12 cellular contexts compared by ENCODE assay signal in the genomic region with DNA sequence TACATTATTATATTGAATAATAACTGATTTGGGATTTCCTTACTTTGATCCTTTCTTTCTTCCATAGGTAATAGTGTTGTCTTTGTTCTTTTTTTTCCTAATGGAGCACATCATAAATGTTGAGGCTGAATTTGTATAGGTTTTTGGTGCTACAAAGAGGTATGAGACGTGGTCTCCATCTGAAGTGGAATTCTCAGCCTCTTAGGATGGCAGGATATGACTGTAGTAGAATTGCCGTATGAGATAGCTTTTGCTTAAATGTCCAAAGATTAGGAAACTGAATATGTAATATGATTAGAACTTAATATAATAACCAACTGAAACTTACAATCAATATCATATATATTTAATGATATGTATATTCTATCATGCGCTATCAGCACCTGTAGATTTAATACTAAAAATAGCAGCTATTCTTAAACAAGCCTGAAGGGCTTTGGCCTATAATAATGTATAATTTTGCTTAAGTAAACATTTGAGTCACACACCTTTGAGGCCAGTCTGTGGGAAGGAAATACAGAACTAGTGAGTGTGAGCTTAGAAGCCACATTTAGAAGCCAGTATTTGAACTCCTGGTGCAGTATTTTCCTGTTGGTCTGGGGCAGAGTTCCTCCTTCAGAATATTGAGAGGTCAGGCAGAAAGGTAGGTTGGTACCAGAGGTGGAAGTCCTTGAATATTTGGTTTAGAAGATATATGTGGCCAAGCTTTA.
A peak's percentile ranks its signal among the peaks of the same experiment; 100 is the strongest.
DNase-seq lines count a peak whose midpoint lies in the region; ATAC-seq and TF ChIP-seq lines count a peak whose summit lies in the region.
"Had no signal": no experiment of that assay in that cellular context is flagged by ENCODE, and none has a peak within 500 bp of the region (broad histone marks: within the 10 kb centered on the region; RNA-seq: fewer than 3 reads in every experiment).

No MANE protein-coding gene starts in this region.

- intact Hi-C loops in activated B cell treated with CpG ODN at 0.5 μM for 24 hours (cut with micrococcal nuclease) = loop anchor here (1.0 kb wide), 1 partner anchor 9 kb away; no protein-coding TSS in a partner anchor

- TF ChIP-seq CTCF in GM06990 (IDR thresholded peaks at IDR 0.05; ENCODE audit: insufficient read depth, low read length, poor library complexity, severe bottlenecking) (no peak), activated B cell treated with CpG ODN at 0.5 μM for 24 hours (IDR thresholded peaks at IDR 0.05) (no peak), nephron progenitor cell (IDR thresholded peaks at IDR 0.05) (no peak), Peyer's patch (IDR thresholded peaks at IDR 0.05) (peak in 1 of 6 experiments; percentile 14)

- peak overlapping the region in 1 of 4 donors; percentile 21 for H3K27ac ChIP-seq in Peyer's patch
- H3K27ac ChIP-seq: SK-N-MC, thoracic aorta had no signal

- peaks cover 78% of the 10 kb centered on the region for H3K36me3 Mint-ChIP-seq in activated B cell treated with CpG ODN at 0.5 μM for 24 hours (ENCODE audit: low read depth)
- peaks cover 29% of the 10 kb centered on the region for H3K36me3 Mint-ChIP-seq in nephron progenitor cell (ENCODE audit: low read depth)

- H3K27me3 Mint-ChIP-seq in activated B cell treated with CpG ODN at 0.5 μM for 24 hours (no peaks in the 10 kb centered on the region), nephron progenitor cell (ENCODE audit: low read depth, poor library complexity) (no peaks in the 10 kb centered on the region)

- H3K4me1 Mint-ChIP-seq in activated B cell treated with CpG ODN at 0.5 μM for 24 hours (peaks cover 82% of the 10 kb centered on the region), nephron progenitor cell (no peaks in the 10 kb centered on the region)

- ATAC-seq in HG03565 (IDR thresholded peaks at IDR 0.05; ENCODE audit: unreplicated experiment) = peak; percentile 63
- ATAC-seq in activated B cell treated with CpG ODN at 0.5 μM for 24 hours (ENCODE audit: low read depth) = peak; percentile 35
- ATAC-seq: right cardiac atrium had no signal

- DNase-seq in GM06990 (ENCODE audit: extremely low read depth, insufficient read length) = peak; percentile 48
- no peak for DNase-seq in activated B cell treated with CpG ODN at 0.5 μM for 24 hours
- DNase-seq in nephron progenitor cell = no peak
- DNase-seq in activated T-cell treated with anti-CD3 and anti-CD28 coated beads for 4 hours = no peak
- DNase-seq in COLO829 (ENCODE audit: low spot score) = no peak
- no peak for DNase-seq in T1000 (lab: John Stamatoyannopoulos, UW)
- no peak for DNase-seq in Peyer's patch
- DNase-seq: activated effector memory CD4-positive, alpha-beta T cell treated with anti-CD3 and anti-CD28 coated beads, Interleukin-2, amount 50 U/mL, for 16 hours; right cardiac atrium had no signal

- H3K4me3 ChIP-seq in GM06990 (replicated peaks; ENCODE audit: low read depth, low read length) (no peak overlapping the region), Peyer's patch (no peak overlapping the region)
- H3K4me3 ChIP-seq: SK-N-MC, thoracic aorta had no signal

- no peak for TF ChIP-seq POLR2A in Peyer's patch (IDR thresholded peaks at IDR 0.05)

- H3K4me3 Mint-ChIP-seq in activated B cell treated with CpG ODN at 0.5 μM for 24 hours = peak overlapping the region; percentile 47
- H3K4me3 Mint-ChIP-seq in nephron progenitor cell = no peak overlapping the region

- CTCF ChIA-PET in activated B cell treated with CpG ODN at 0.5 μM for 24 hours (lab: Charles Lee) = interaction anchor here (1.3 to 2.0 kb wide), 3 partner anchors 21 to 192 kb away, joined by 6 to 12 read pairs (median 7); no protein-coding TSS in a partner anchor

- peak overlapping the region; percentile 84 for H3K27ac Mint-ChIP-seq in activated B cell treated with CpG ODN at 0.5 μM for 24 hours
- peak overlapping the region; percentile 37 for H3K27ac Mint-ChIP-seq in nephron progenitor cell

- no peaks in the 10 kb centered on the region for H3K4me1 ChIP-seq in Peyer's patch

- H3K9me3 Mint-ChIP-seq in activated B cell treated with CpG ODN at 0.5 μM for 24 hours (no peaks in the 10 kb centered on the region), nephron progenitor cell (no peaks in the 10 kb centered on the region)

- no peaks in the 10 kb centered on the region for H3K9me3 ChIP-seq in Peyer's patch
- H3K9me3 ChIP-seq: thoracic aorta had no signal

- H3K27me3 ChIP-seq in GM06990 (replicated peaks; ENCODE audit: control insufficient read depth, insufficient read depth, low read length) (no peaks in the 10 kb centered on the region), Peyer's patch (no peaks in the 10 kb centered on the region)

- POLR2A ChIA-PET in activated B cell treated with CpG ODN at 0.5 μM for 24 hours (lab: Charles Lee) = interaction anchor here (0.6 to 2.2 kb wide), 14 partner anchors 8 to 153 kb away, joined by 3 to 12 read pairs (median 5); partner anchors contain the start of gene WEE1

- H3K36me3 ChIP-seq in GM06990 (ENCODE audit: control insufficient read depth, insufficient read depth, low read length) = peaks cover 2% of the 10 kb centered on the region
- peaks cover 0 to 23% (median 0%) of the 10 kb centered on the region in 3 donors for H3K36me3 ChIP-seq in Peyer's patch
